Comparison of ENCODE assay signal across 8 cellular contexts in genomic region chr16:68284847-68285246, GRCh38. TPM values are rescaled to one million over a fixed set of nuclear protein-coding genes. Genes with fewer than 3 reads are reported as not detected.
DNase-seq lines count a peak whose midpoint lies in the region; ATAC-seq, FAIRE-seq and TF ChIP-seq lines count a peak whose summit lies in the region.

No MANE protein-coding gene starts in this region.

- CTCF ChIA-PET in GM12878 (lab: Yijun Ruan, JAX) (interaction anchor here (0.6 to 5.2 kb wide), 11 partner anchors 9 to 100 kb away, joined by 3 to 126 read pairs (median 5); partner anchors contain the start of genes PRMT7, SLC7A6 and SLC7A6OS), PC-3 (lab: Charles Lee) (no interaction called here)

- H3K4me1 ChIP-seq in GM12878 (ENCODE audit: control insufficient read depth, insufficient read depth, low read length) (peaks cover 78% of the 10 kb centered on the region), BE2C (no peaks in the 10 kb centered on the region), PC-3 (ENCODE audit: insufficient read depth, low read length) (peaks cover 19% of the 10 kb centered on the region)

- H4K20me1 ChIP-seq in GM12878 (ENCODE audit: control insufficient read depth, insufficient read depth) (no peaks in the 10 kb centered on the region), PC-3 (ENCODE audit: low read length) (no peaks in the 10 kb centered on the region)

- H3K79me2 ChIP-seq in GM12878 (ENCODE audit: control insufficient read depth, insufficient read depth, low read length) (peaks cover 55% of the 10 kb centered on the region), PC-3 (ENCODE audit: low read length) (peaks cover 16% of the 10 kb centered on the region; the same call in 1 of the 2 replicates)

- no peaks in the 10 kb centered on the region for H3F3A ChIP-seq in PC-3 (ENCODE audit: low read length, unreplicated experiment)

- RAD21 ChIA-PET in GM12878 (lab: Charles Lee; ENCODE audit: unreplicated experiment): interaction anchor here (0.8 to 4.8 kb wide), 14 partner anchors 9 to 200 kb away, joined by 3 to 97 read pairs (median 6); partner anchors contain the start of genes NFATC3, PRMT7, SLC7A6 and SLC7A6OS

- FAIRE-seq in GM12878 (lab: Jason Lieb, UNC): no peak

- peak; percentile 40 for DNase-seq in Ammon's horn (ENCODE audit: low spot score)
- DNase-seq in GM12878 (ENCODE audit: low read depth, low spot score): peak; percentile 66
- DNase-seq in NCI-H510A treated with DMSO at 0.1 percent for 48 hours (lab: John Stamatoyannopoulos, UW): no peak
- DNase-seq in BE2C: no peak
- DNase-seq in stimulated activated CD4-positive, alpha-beta T cell treated with anti-CD3 and anti-CD28 coated beads, Interleukin-12 subunit alpha, Interleukin-12 subunit beta, amount 100 ng/mL, for 4 hours: no peak
- no peak for DNase-seq in PC-3

- H3K9me3 ChIP-seq in GM12878 (replicated peaks; ENCODE audit: control insufficient read depth, insufficient read depth, low read length) (no peaks in the 10 kb centered on the region), BE2C (no peaks in the 10 kb centered on the region), PC-3 (ENCODE audit: low read length) (no peaks in the 10 kb centered on the region)

- TF ChIP-seq CTCF in GM12878 (IDR thresholded peaks at IDR 0.05 in 2 of 3, conservative IDR thresholded peaks at IDR 0.05 in 1 of 3; ENCODE audit: control insufficient read depth in 2 of 3, extremely low read depth in 1 of 3, insufficient read depth in 1 of 3, low read depth in 3 of 3, low read length in 3 of 3) (no peak), BE2C (IDR thresholded peaks at IDR 0.05; ENCODE audit: low read depth, low read length) (no peak), PC-3 (conservative IDR thresholded peaks at IDR 0.05; ENCODE audit: low read depth, low read length) (no peak)

- H3K4me2 ChIP-seq in GM12878 (ENCODE audit: control insufficient read depth, insufficient read depth) (peak overlapping the region; percentile 77), PC-3 (ENCODE audit: low read length) (no peak overlapping the region)

- H2AFZ ChIP-seq in GM12878 (ENCODE audit: control insufficient read depth, low read depth, low read length) (no peak overlapping the region; the same call in 1 of the 2 replicates), PC-3 (ENCODE audit: low read length) (no peak overlapping the region)

- TF ChIP-seq EP300 in GM12878 (IDR thresholded peaks at IDR 0.05; ENCODE audit: borderline replicate concordance in 1 of 2, control insufficient read depth in 1 of 2, low read depth in 2 of 2, low read length in 2 of 2): peak in 1 of 2 experiments; percentile 44; a peak in 1 of 4 replicates

- peak overlapping the region; percentile 23; the same call in 1 of the 2 replicates for H3K4me3 ChIP-seq in GM12878
- H3K4me3 ChIP-seq in BE2C (ENCODE audit: low read depth, low read length): no peak overlapping the region
- H3K4me3 ChIP-seq in PC-3 (ENCODE audit: low read length): no peak overlapping the region

- intact Hi-C loops in GM12878 (cut with micrococcal nuclease; ENCODE audit: unreplicated experiment) (no loop called here), PC-3 (cut with micrococcal nuclease) (no loop called here)

- in situ Hi-C loops in GM12878 (cut with MboI): no loop called here

- 1% methylated on average over 4 of the region's 5 CpGs for WGBS in GM12878 (ENCODE audit: insufficient coverage, insufficient replicate concordance, low lambda C conversion rate, missing lambda C conversion rate)

- H3K27ac ChIP-seq in GM12878 (ENCODE audit: control insufficient read depth, insufficient read depth) (peak overlapping the region; percentile 91), PC-3 (ENCODE audit: low read length) (no peak overlapping the region)

- 0 out of 2 replicates have a peak, but pooled peaks have one; percentile 15 for TF ChIP-seq POLR2A in GM12878 (IDR thresholded peaks at IDR 0.05; ENCODE audit: low read depth, low read length)

- BruUV-seq in GM12878 (replicated peaks; lab: Mats Ljungman, UMichigan) (no TSS peak), PC-3 (replicated peaks; lab: Mats Ljungman, UMichigan) (no TSS peak)

- H3K36me3 ChIP-seq in GM12878 (ENCODE audit: control insufficient read depth in 2 of 2, insufficient read depth in 2 of 2, low read length in 1 of 2) (peaks cover 13% of the 10 kb centered on the region in 2 experiments), BE2C (peaks cover 58% of the 10 kb centered on the region), PC-3 (ENCODE audit: low read depth, low read length) (peaks cover 10% of the 10 kb centered on the region; the same call in 1 of the 2 replicates)

- no peak for TF ChIP-seq RAD21 in GM12878 (IDR thresholded peaks at IDR 0.05; ENCODE audit: insufficient read depth, low read depth, low read length)

- SMC1A ChIA-PET in GM12878 (lab: Charles Lee; ENCODE audit: uncharacterized antibody, unreplicated experiment): interaction anchor here (1.2 to 16.5 kb wide), 8 partner anchors 15 to 83 kb away, joined by 3 to 253 read pairs (median 10); partner anchors contain the start of genes PRMT7, SLC7A6 and SLC7A6OS

- POLR2A ChIA-PET in GM12878 (lab: Charles Lee): interaction anchor here (0.5 to 11.1 kb wide), 15 partner anchors 12 to 465 kb away, joined by 3 to 177 read pairs (median 4); partner anchors contain the start of genes NFATC3, PLA2G15, PRMT7 and SLC7A6
- POLR2A ChIA-PET in PC-3 (lab: Charles Lee; ENCODE audit: unreplicated experiment): no interaction called here

- H3K9ac ChIP-seq in GM12878 (ENCODE audit: control insufficient read depth, insufficient read depth, low read length) (peak overlapping the region; percentile 7), PC-3 (ENCODE audit: low read length) (no peak overlapping the region)

- no peaks in the 10 kb centered on the region for H3K9me2 ChIP-seq in PC-3 (replicated peaks; ENCODE audit: low read length)

- H3K27me3 ChIP-seq in GM12878 (replicated peaks in 1 of 2; ENCODE audit: control insufficient read depth in 2 of 2, insufficient read depth in 2 of 2, low read length in 1 of 2) (no peaks in the 10 kb centered on the region), BE2C (no peaks in the 10 kb centered on the region), PC-3 (ENCODE audit: low read length) (no peaks in the 10 kb centered on the region)

- ATAC-seq in GM19035 (IDR thresholded peaks at IDR 0.05; ENCODE audit: unreplicated experiment) (peak; percentile 44), HG03460 (IDR thresholded peaks at IDR 0.05; ENCODE audit: unreplicated experiment) (peak; percentile 51), GM12878 (peak; percentile 75), PC-3 (no peak)

RNA-seq across cellular contexts. Expression of gene SLC7A6, which starts 20.5 kb away (rescaled TPM):
- 208 and 222 TPM in 2 replicates for total RNA-seq in GM12878 (2013; cell fraction: nucleolus; rRNA removed)
- total RNA-seq in GM12878 (2014; rRNA removed) (29.8 and 33.9 TPM in 2 replicates), GM12878 (2014; rRNA removed; fragmentation: Illumina TruSeq; extraction: Trizol) (27.4 and 27.5 TPM in 2 replicates), GM12878 (2021) (51.3 and 60.4 TPM in 2 replicates), PC-3 (2014; rRNA removed) (22.2 and 24.7 TPM in 2 replicates)
- polyA plus RNA-seq in GM12878 (2011; ENCODE audit: low read depth): 28.5 TPM
- polyA plus RNA-seq in GM12878 (2011; rRNA removed) (46.3 and 53.6 TPM in 2 replicates), GM12878 (2014; fragmentation: Illumina TruSeq; extraction: Trizol) (60.1 and 66.5 TPM in 2 replicates), GM12878 (2014; fragmentation: Nextera tagmentation; extraction: Ambion mirVana) (1 to 10 TPM; 8.2 TPM), GM12878 (2014; rRNA removed) (52.7 and 55.0 TPM in 2 replicates), GM12878 (2016; fragmentation: Nextera tagmentation; extraction: Ambion mirVana) (10 to 100 TPM; 26.6 to 27.4 TPM)
- 49.2 and 50.2 TPM in 2 replicates for polyA plus RNA-seq in GM12878 (2011; cell fraction: cytosol; rRNA removed)
- 208 and 220 TPM in 2 replicates for polyA plus RNA-seq in GM12878 (2011; cell fraction: nucleus; rRNA removed)
- polyA plus RNA-seq in GM12878 (2012): 25.9 and 29.0 TPM in 2 replicates
- 106 and 130 TPM in 2 replicates for polyA minus RNA-seq in GM12878 (2011; rRNA and poly(A)+ RNA removed)
- polyA minus RNA-seq in GM12878 (2011; cell fraction: cytosol; rRNA and poly(A)+ RNA removed): 28.4 and 29.1 TPM in 2 replicates
- polyA minus RNA-seq in GM12878 (2011; cell fraction: nucleus; rRNA and poly(A)+ RNA removed): 45.0 and 65.2 TPM in 2 replicates
- polyA plus RNA-seq in BE2C (2012; ENCODE audit: insufficient read depth, insufficient read length, low read depth): 49.3 TPM

RNA-seq across cellular contexts. Expression of gene SLC7A6OS, which starts 25.9 kb away (rescaled TPM):
- total RNA-seq in GM12878 (2013; cell fraction: nucleolus; rRNA removed): 46.8 and 51.0 TPM in 2 replicates
- total RNA-seq in GM12878 (2014; rRNA removed): 16.0 and 17.7 TPM in 2 replicates
- total RNA-seq in GM12878 (2014; rRNA removed; fragmentation: Illumina TruSeq; extraction: Trizol): 17.7 and 18.1 TPM in 2 replicates
- 17.7 and 22.0 TPM in 2 replicates for total RNA-seq in GM12878 (2021)
- polyA plus RNA-seq in GM12878 (2011; ENCODE audit: low read depth): 11.8 TPM
- 17.8 and 19.6 TPM in 2 replicates for polyA plus RNA-seq in GM12878 (2011; rRNA removed)
- polyA plus RNA-seq in GM12878 (2011; cell fraction: cytosol; rRNA removed): 8.7 and 9.2 TPM in 2 replicates
- polyA plus RNA-seq in GM12878 (2011; cell fraction: nucleus; rRNA removed): 28.2 and 29.3 TPM in 2 replicates
- polyA plus RNA-seq in GM12878 (2012): 14.3 and 16.2 TPM in 2 replicates
- 16.0 and 16.8 TPM in 2 replicates for polyA plus RNA-seq in GM12878 (2014; fragmentation: Illumina TruSeq; extraction: Trizol)
- 1 to 10 TPM; 2.9 to 6.4 TPM for polyA plus RNA-seq in GM12878 (2014; fragmentation: Nextera tagmentation; extraction: Ambion mirVana)
- 13.9 and 16.0 TPM in 2 replicates for polyA plus RNA-seq in GM12878 (2014; rRNA removed)
- 10 to 100 TPM; 23.8 to 27.4 TPM for polyA plus RNA-seq in GM12878 (2016; fragmentation: Nextera tagmentation; extraction: Ambion mirVana)
- 11.2 and 13.8 TPM in 2 replicates for polyA minus RNA-seq in GM12878 (2011; rRNA and poly(A)+ RNA removed)
- polyA minus RNA-seq in GM12878 (2011; cell fraction: cytosol; rRNA and poly(A)+ RNA removed): 2.8 and 2.9 TPM in 2 replicates
- polyA minus RNA-seq in GM12878 (2011; cell fraction: nucleus; rRNA and poly(A)+ RNA removed): 10.0 and 16.6 TPM in 2 replicates
- 23.0 TPM for polyA plus RNA-seq in BE2C (2012; ENCODE audit: insufficient read depth, insufficient read length, low read depth)
- total RNA-seq in PC-3 (2014; rRNA removed): 12.6 TPM in 2 replicates

RNA-seq across cellular contexts. Expression of gene PRMT7, which starts 26.0 kb away (rescaled TPM):
- total RNA-seq in GM12878 (2013; cell fraction: nucleolus; rRNA removed): 287 and 321 TPM in 2 replicates
- total RNA-seq in GM12878 (2014; rRNA removed) (45.8 and 48.5 TPM in 2 replicates), GM12878 (2014; rRNA removed; fragmentation: Illumina TruSeq; extraction: Trizol) (32.6 and 33.4 TPM in 2 replicates), GM12878 (2021) (45.4 and 47.6 TPM in 2 replicates), PC-3 (2014; rRNA removed) (46.4 and 48.1 TPM in 2 replicates)
- polyA plus RNA-seq in GM12878 (2011; ENCODE audit: low read depth): 16.4 TPM
- polyA plus RNA-seq in GM12878 (2011; rRNA removed) (40.7 and 49.3 TPM in 2 replicates), GM12878 (2014; fragmentation: Illumina TruSeq; extraction: Trizol) (28.6 and 43.3 TPM in 2 replicates), GM12878 (2014; fragmentation: Nextera tagmentation; extraction: Ambion mirVana) (1 to 10 TPM; 5.1 to 5.6 TPM), GM12878 (2014; rRNA removed) (52.4 and 56.1 TPM in 2 replicates), GM12878 (2016; fragmentation: Nextera tagmentation; extraction: Ambion mirVana) (10 to 100 TPM; 36.9 to 40.7 TPM)
- polyA plus RNA-seq in GM12878 (2011; cell fraction: cytosol; rRNA removed): 51.4 and 85.8 TPM in 2 replicates
- 460 and 573 TPM in 2 replicates for polyA plus RNA-seq in GM12878 (2011; cell fraction: nucleus; rRNA removed)
- 32.4 and 33.5 TPM in 2 replicates for polyA plus RNA-seq in GM12878 (2012)
- polyA minus RNA-seq in GM12878 (2011; rRNA and poly(A)+ RNA removed): 54.9 and 77.8 TPM in 2 replicates
- 20.1 and 21.9 TPM in 2 replicates for polyA minus RNA-seq in GM12878 (2011; cell fraction: cytosol; rRNA and poly(A)+ RNA removed)
- 77.7 and 124 TPM in 2 replicates for polyA minus RNA-seq in GM12878 (2011; cell fraction: nucleus; rRNA and poly(A)+ RNA removed)
- polyA plus RNA-seq in BE2C (2012; ENCODE audit: insufficient read depth, insufficient read length, low read depth): 67.4 TPM

RNA-seq across cellular contexts. Expression of gene PLA2G15, which starts 39.7 kb away (rescaled TPM):
- total RNA-seq in GM12878 (2013; cell fraction: nucleolus; rRNA removed): 16.6 and 18.3 TPM in 2 replicates
- total RNA-seq in GM12878 (2014; rRNA removed) (8.2 and 8.4 TPM in 2 replicates), GM12878 (2014; rRNA removed; fragmentation: Illumina TruSeq; extraction: Trizol) (3.4 and 3.8 TPM in 2 replicates), GM12878 (2021) (7.6 and 7.8 TPM in 2 replicates), PC-3 (2014; rRNA removed) (16.4 and 16.8 TPM in 2 replicates)
- 3.6 TPM for polyA plus RNA-seq in GM12878 (2011; ENCODE audit: low read depth)
- polyA plus RNA-seq in GM12878 (2011; rRNA removed) (3.1 and 6.3 TPM in 2 replicates), GM12878 (2014; fragmentation: Illumina TruSeq; extraction: Trizol) (1.5 and 3.0 TPM in 2 replicates), GM12878 (2014; fragmentation: Nextera tagmentation; extraction: Ambion mirVana) (1 to 10 TPM in 1 of 2 experiments, under 1 TPM in 1; 0.31 to 1.1 TPM), GM12878 (2014; rRNA removed) (7.8 and 8.5 TPM in 2 replicates), GM12878 (2016; fragmentation: Nextera tagmentation; extraction: Ambion mirVana) (1 to 10 TPM; 7.3 to 9.4 TPM)
- polyA plus RNA-seq in GM12878 (2011; cell fraction: cytosol; rRNA removed): 8.2 and 8.9 TPM in 2 replicates
- polyA plus RNA-seq in GM12878 (2011; cell fraction: nucleus; rRNA removed): 11.1 and 11.3 TPM in 2 replicates
- 5.8 and 8.0 TPM in 2 replicates for polyA plus RNA-seq in GM12878 (2012)
- 8.5 and 8.7 TPM in 2 replicates for polyA minus RNA-seq in GM12878 (2011; rRNA and poly(A)+ RNA removed)
- 4.8 and 5.7 TPM in 2 replicates for polyA minus RNA-seq in GM12878 (2011; cell fraction: cytosol; rRNA and poly(A)+ RNA removed)
- 4.1 and 7.2 TPM in 2 replicates for polyA minus RNA-seq in GM12878 (2011; cell fraction: nucleus; rRNA and poly(A)+ RNA removed)
- polyA plus RNA-seq in BE2C (2012; ENCODE audit: insufficient read depth, insufficient read length, low read depth): 12.3 TPM

RNA-seq across cellular contexts. Expression of gene ESRP2, which starts 48.9 kb away (rescaled TPM):
- not detected in 2 replicates for total RNA-seq in GM12878 (2013; cell fraction: nucleolus; rRNA removed)
- total RNA-seq in GM12878 (2014; rRNA removed): 0.11 TPM in 1 of 2 replicates, not detected in the other
- total RNA-seq in GM12878 (2014; rRNA removed; fragmentation: Illumina TruSeq; extraction: Trizol): 0.04 TPM in 1 of 2 replicates, not detected in the other
- 0.08 and 0.29 TPM in 2 replicates for total RNA-seq in GM12878 (2021)
- not detected for polyA plus RNA-seq in GM12878 (2011; ENCODE audit: low read depth)
- polyA plus RNA-seq in GM12878 (2011; rRNA removed): not detected in 2 replicates
- polyA plus RNA-seq in GM12878 (2011; cell fraction: cytosol; rRNA removed): not detected in 2 replicates
- polyA plus RNA-seq in GM12878 (2011; cell fraction: nucleus; rRNA removed): 0.03 and 0.18 TPM in 2 replicates
- 0.10 and 0.42 TPM in 2 replicates for polyA plus RNA-seq in GM12878 (2012)
- 0.06 TPM in 1 of 2 replicates, not detected in the other for polyA plus RNA-seq in GM12878 (2014; fragmentation: Illumina TruSeq; extraction: Trizol)
- under 1 TPM in 1 of 2 experiments, not detected in 1; 0.08 TPM for polyA plus RNA-seq in GM12878 (2014; fragmentation: Nextera tagmentation; extraction: Ambion mirVana)
- polyA plus RNA-seq in GM12878 (2014; rRNA removed): 0.13 and 0.23 TPM in 2 replicates
- polyA plus RNA-seq in GM12878 (2016; fragmentation: Nextera tagmentation; extraction: Ambion mirVana): under 1 TPM; 0.12 to 0.64 TPM
- 0.10 TPM in 1 of 2 replicates, not detected in the other for polyA minus RNA-seq in GM12878 (2011; rRNA and poly(A)+ RNA removed)
- polyA minus RNA-seq in GM12878 (2011; cell fraction: cytosol; rRNA and poly(A)+ RNA removed): 1.0 TPM in 1 of 2 replicates, not detected in the other
- 0.36 and 0.38 TPM in 2 replicates for polyA minus RNA-seq in GM12878 (2011; cell fraction: nucleus; rRNA and poly(A)+ RNA removed)
- not detected for polyA plus RNA-seq in BE2C (2012; ENCODE audit: insufficient read depth, insufficient read length, low read depth)
- total RNA-seq in PC-3 (2014; rRNA removed): 46.9 and 48.1 TPM in 2 replicates

Comparison
In these comparisons a context has a peak if more than half of its experiments do, and no peak if none do; other contexts are left out.
1. DNase-seq: peak in Ammon's horn (single experiment) and GM12878 (single experiment); none in NCI-H510A treated with DMSO at 0.1 percent for 48 hours (single experiment), BE2C (single experiment), stimulated activated CD4-positive, alpha-beta T cell treated with anti-CD3 and anti-CD28 coated beads, Interleukin-12 subunit alpha, Interleukin-12 subunit beta, amount 100 ng/mL, for 4 hours (single experiment) and PC-3 (single experiment).